9 cellular contexts compared by ENCODE assay signal in genomic region chr9:120936764-120937122, GRCh38. TPM values are rescaled to one million over a fixed set of nuclear protein-coding genes. Genes with fewer than 3 reads are reported as not detected.
DNase-seq lines count a peak whose midpoint lies in the region; ATAC-seq and TF ChIP-seq lines count a peak whose summit lies in the region.
"Had no signal": no experiment of that assay in that cellular context is flagged by ENCODE, and none has a peak within 500 bp of the region (broad histone marks: within the 10 kb centered on the region; RNA-seq: fewer than 3 reads in every experiment).

No MANE protein-coding gene starts in this region.

- H3K9me2 ChIP-seq in Karpas-422 (replicated peaks; ENCODE audit: insufficient read depth, low read length): no peaks in the 10 kb centered on the region

- ATAC-seq in HG03280 (IDR thresholded peaks at IDR 0.05; ENCODE audit: unreplicated experiment): no peak

- peak overlapping the region; percentile 87 for H3K4me2 ChIP-seq in BLaER1
- peak overlapping the region; percentile 81 for H3K4me2 ChIP-seq in Karpas-422 (ENCODE audit: low read depth, low read length, poor library complexity, severe bottlenecking)

- H3K27ac ChIP-seq in BLaER1: peak overlapping the region; percentile 54; the same call in 1 of the 2 replicates
- peak overlapping the region; percentile 100 for H3K27ac ChIP-seq in Karpas-422 (ENCODE audit: low read length)
- peak overlapping the region; percentile 88 for H3K27ac ChIP-seq in caudate nucleus (ENCODE audit: low read depth, low read length)
- peak overlapping the region; percentile 26 to 80 for H3K27ac ChIP-seq in ovary
- H3K27ac ChIP-seq: SJCRH30 had no signal

- H3K9me3 ChIP-seq in BLaER1 (no peaks in the 10 kb centered on the region), Karpas-422 (ENCODE audit: low read length) (no peaks in the 10 kb centered on the region), ovary (no peaks in the 10 kb centered on the region)
- H3K9me3 ChIP-seq: SJCRH30 had no signal

- intact Hi-C loops in ovary (cut with DNase I): loop anchor here in 2 of 4 donors (2.0 to 10.0 kb wide), 2 partner anchors 62 to 68 kb away; partner anchors contain the start of gene PHF19 (in 1 of the 2)

- peaks cover 66% of the 10 kb centered on the region for H3K4me1 ChIP-seq in BLaER1
- peaks cover 66% of the 10 kb centered on the region for H3K4me1 ChIP-seq in Karpas-422 (ENCODE audit: low read length)
- H3K4me1 ChIP-seq in ovary (ENCODE audit: insufficient read depth): peaks cover 35% of the 10 kb centered on the region

- TF ChIP-seq CTCF in ovary (IDR thresholded peaks at IDR 0.05): no peak

- no peaks in the 10 kb centered on the region for H3K79me2 ChIP-seq in Karpas-422 (ENCODE audit: low read length)

- DNase-seq in Karpas-422 (no peak), caudate nucleus (lab: John Stamatoyannopoulos, UW) (no peak), ovary (no peak), OCI-M2 (lab: John Stamatoyannopoulos, UW; ENCODE audit: unreplicated experiment) (no peak), DMS79 (lab: John Stamatoyannopoulos, UW) (no peak), 8988T (no peak)

- no peak for TF ChIP-seq EP300 in ovary (IDR thresholded peaks at IDR 0.05)

- H4K20me1 ChIP-seq in BLaER1: no peaks in the 10 kb centered on the region
- no peaks in the 10 kb centered on the region for H4K20me1 ChIP-seq in Karpas-422 (ENCODE audit: insufficient read depth, low read depth, low read length)

- H3K9ac ChIP-seq in BLaER1 (peak overlapping the region; percentile 36; the same call in 1 of the 2 replicates), Karpas-422 (ENCODE audit: low read length) (peak overlapping the region; percentile 77)

- TF ChIP-seq POLR2A in ovary (IDR thresholded peaks at IDR 0.05): no peak

- H3K4me3 ChIP-seq in BLaER1 (no peak overlapping the region), Karpas-422 (ENCODE audit: low read length) (no peak overlapping the region), ovary (no peak overlapping the region)
- H3K4me3 ChIP-seq: SJCRH30 had no signal

- no peak overlapping the region for H2AFZ ChIP-seq in Karpas-422 (ENCODE audit: low read length)

- WGBS in ovary, 3 donors: 48 to 57% (median 49%) methylated on average over 2 of the region's 2 CpGs

- H3K27me3 ChIP-seq in BLaER1 (no peaks in the 10 kb centered on the region), Karpas-422 (ENCODE audit: low read length) (no peaks in the 10 kb centered on the region), ovary (no peaks in the 10 kb centered on the region)
- H3K27me3 ChIP-seq: SJCRH30 had no signal

- no peaks in the 10 kb centered on the region for H3K36me3 ChIP-seq in BLaER1
- H3K36me3 ChIP-seq in Karpas-422 (ENCODE audit: insufficient read depth, low read length): no peaks in the 10 kb centered on the region
- H3K36me3 ChIP-seq in ovary: no peaks in the 10 kb centered on the region
- H3K36me3 ChIP-seq: SJCRH30 had no signal

RNA-seq across cellular contexts. Expression of gene TRAF1, which starts 10.1 kb away (rescaled TPM):
- 18.8 and 23.8 TPM in 2 replicates for total RNA-seq in Karpas-422 (2014; rRNA removed; shearing (Covaris generic); ENCODE audit: low replicate concordance)
- total RNA-seq in ovary: 1 to 10 TPM; 4.1 to 9.4 (median 5.5) TPM
- 1 to 10 TPM; 4.4 to 6.2 TPM for polyA plus RNA-seq in ovary

RNA-seq across cellular contexts. Expression of gene PHF19, which starts 59.8 kb away (rescaled TPM):
- 34.8 and 76.9 TPM in 2 replicates for total RNA-seq in Karpas-422 (2014; rRNA removed; shearing (Covaris generic); ENCODE audit: low replicate concordance)
- 10 to 100 TPM; 16.8 to 56.0 (median 42.8) TPM for total RNA-seq in ovary
- 10 to 100 TPM; 24.1 to 26.6 TPM for polyA plus RNA-seq in ovary
